28 cellular contexts compared by ENCODE assay signal in genomic region chr1:186424539-186424938, GRCh38. TPM values are rescaled to one million over a fixed set of nuclear protein-coding genes. Genes with fewer than 3 reads are reported as not detected.
A peak's percentile ranks its signal among the peaks of the same experiment; 100 is the strongest.
DNase-seq lines count a peak whose midpoint lies in the region; ATAC-seq, FAIRE-seq and TF ChIP-seq lines count a peak whose summit lies in the region.
"Had no signal": no experiment of that assay in that cellular context is flagged by ENCODE, and none has a peak within 500 bp of the region (broad histone marks: within the 10 kb centered on the region; RNA-seq: fewer than 3 reads in every experiment).

No MANE protein-coding gene starts in this region.

- peaks cover 0 to 10% of the 10 kb centered on the region in 2 donors for H3K4me1 ChIP-seq in right atrium auricular region
- H3K4me1 ChIP-seq in heart right ventricle = peaks cover 0 to 8% (median 0%) of the 10 kb centered on the region in 9 donors
- no peaks in the 10 kb centered on the region for H3K4me1 ChIP-seq in small intestine (ENCODE audit: control insufficient read depth in 2 of 2, insufficient read depth in 1 of 2, low read depth in 1 of 2, low read length in 1 of 2)
- H3K4me1 ChIP-seq: BLaER1, pancreas had no signal

- H3K27me3 ChIP-seq in right atrium auricular region = no peaks in the 10 kb centered on the region
- no peaks in the 10 kb centered on the region for H3K27me3 ChIP-seq in heart right ventricle
- no peaks in the 10 kb centered on the region for H3K27me3 ChIP-seq in small intestine (ENCODE audit: control insufficient read depth in 2 of 2, insufficient read depth in 2 of 2, low read length in 2 of 2)
- H3K27me3 ChIP-seq: BLaER1, pancreas had no signal

- no peak overlapping the region for H3K4me3 ChIP-seq in right atrium auricular region
- H3K4me3 ChIP-seq in heart right ventricle = no peak overlapping the region
- no peak overlapping the region for H3K4me3 ChIP-seq in small intestine (ENCODE audit: low read depth in 1 of 2, low read length in 2 of 2)
- H3K4me3 ChIP-seq in lower leg skin (ENCODE audit: low read depth, poor library complexity, severe bottlenecking) = no peak overlapping the region
- H3K4me3 ChIP-seq: BLaER1, pancreas had no signal

- intact Hi-C loops in Right ventricle myocardium inferior (cut with DNase I) = no loop called here
- intact Hi-C loops in heart right ventricle (cut with DNase I) = no loop called here
- intact Hi-C loops in lower leg skin (cut with DNase I; ENCODE audit: low total_unique reads) = no loop called here

- DNase-seq in Right ventricle myocardium inferior (ENCODE audit: missing footprints) = no peak
- DNase-seq in right atrium auricular region (ENCODE audit: low spot score) = no peak
- peak; percentile 48 for DNase-seq in amniotic epithelial cell (ENCODE audit: low read depth)
- DNase-seq in heart right ventricle = peak in 1 of 2 donors; percentile 20
- peak; percentile 5 for DNase-seq in small intestine
- no peak for DNase-seq in NCI-H1105 (lab: John Stamatoyannopoulos, UW)
- DNase-seq in lower leg skin (ENCODE audit: low spot score in 2 of 2) = no peak
- DNase-seq: activated CD4-positive, alpha-beta T cell treated with anti-CD3 and anti-CD28 coated beads for 4 hours; activated naive CD4-positive, alpha-beta T cell treated with anti-CD3 and anti-CD28 coated beads, Interleukin-2, amount 10 ng/mL, durations not matched to agents 7 days and 5 days; activated T-cell treated with anti-CD3 and anti-CD28 coated beads, Interleukin-2, amount 50 U/mL, for 72 hours; anterior cingulate cortex; central memory CD4-positive, alpha-beta T cell; kidney glomerular epithelial cell; NCI-H1436 treated with DMSO at 0.1 percent for 48 hours; NCI-H526; pancreas; T-cell had no signal

- no peak for FAIRE-seq in small intestine (lab: Jason Lieb, UNC)
- FAIRE-seq: frontal cortex, GM18507, H54, pancreas had no signal

- ATAC-seq in Right ventricle myocardium inferior = peak; percentile 48
- ATAC-seq in heart right ventricle = peak in 7 of 8 donors; percentile 25 to 82 (median 47)
- no peak for ATAC-seq in HG02970 (IDR thresholded peaks at IDR 0.05; ENCODE audit: low FRiP score, unreplicated experiment)
- ATAC-seq: activated T-cell treated with anti-CD3 and anti-CD28 coated beads, Interleukin-2, amount 50 U/mL, for 72 hours; natural killer cell treated with Interleukin-12 subunit alpha and Interleukin-12 subunit beta and Interleukin-15 and Interleukin-18, amount 100 ng/mL, for 72 hours; pancreas; sciatic nerve; T-cell had no signal

- no peak for TF ChIP-seq POLR2A in lower leg skin (IDR thresholded peaks at IDR 0.05)

- H3K36me3 ChIP-seq in right atrium auricular region (peaks cover under 1% of the 10 kb centered on the region), heart right ventricle (peaks cover 0 to 43% (median 4%) of the 10 kb centered on the region in 9 donors), small intestine (ENCODE audit: control insufficient read depth in 2 of 2, insufficient read depth in 2 of 2, low read length in 2 of 2) (no peaks in the 10 kb centered on the region)

- no peak for TF ChIP-seq CTCF in right atrium auricular region (IDR thresholded peaks at IDR 0.05)
- no peak for TF ChIP-seq CTCF in heart right ventricle (IDR thresholded peaks at IDR 0.05)
- TF ChIP-seq CTCF in lower leg skin (IDR thresholded peaks at IDR 0.05) = no peak

- H3K27ac ChIP-seq in right atrium auricular region (peak overlapping the region in 1 of 2 donors; percentile 51), heart right ventricle (no peak overlapping the region), small intestine (ENCODE audit: low read depth in 1 of 2, low read length in 1 of 2) (no peak overlapping the region)
- H3K27ac ChIP-seq: BLaER1, HL-60, pancreas had no signal

- no peaks in the 10 kb centered on the region for H3K9me3 ChIP-seq in right atrium auricular region
- H3K9me3 ChIP-seq in heart right ventricle = peaks cover 0 to 11% (median 0%) of the 10 kb centered on the region in 11 donors
- H3K9me3 ChIP-seq in small intestine (ENCODE audit: control insufficient read depth, low read depth) = no peaks in the 10 kb centered on the region
- H3K9me3 ChIP-seq: BLaER1, pancreas had no signal

- 21 to 27% methylated on average over 2 of the region's 2 CpGs for WGBS in heart right ventricle, 2 donors
- 57 to 63% (median 57%) methylated on average over 2 of the region's 2 CpGs for WGBS in small intestine, 3 donors
- 64 to 69% methylated on average over 2 of the region's 2 CpGs for WGBS in lower leg skin, 2 donors

RNA-seq across cellular contexts. Expression of gene PDC, which starts 36.4 kb away (rescaled TPM):
- total RNA-seq in Right ventricle myocardium inferior = not detected
- total RNA-seq in right atrium auricular region = not detected
- not detected for total RNA-seq in heart right ventricle
- not detected for polyA plus RNA-seq in heart right ventricle
- polyA plus RNA-seq in small intestine = not detected
- total RNA-seq in lower leg skin = not detected
- total RNA-seq: activated T-cell treated with anti-CD3 and anti-CD28 coated beads, Interleukin-2, amount 50 U/mL, for 72 hours; frontal cortex; MCF 10A; natural killer cell treated with Interleukin-12 subunit alpha and Interleukin-12 subunit beta and Interleukin-15 and Interleukin-18, amount 100 ng/mL, for 72 hours; pancreas; sciatic nerve; subcutaneous adipose tissue; T-cell; ureter had no signal
- polyA plus RNA-seq: pancreas had no signal

RNA-seq across cellular contexts. Expression of gene ODR4, which starts 48.9 kb away (rescaled TPM):
- total RNA-seq in Right ventricle myocardium inferior = 9.0 TPM
- 10 to 100 TPM; 10.2 to 12.1 TPM for total RNA-seq in right atrium auricular region
- 10 to 100 TPM in 9 of 10 donors, 1 to 10 TPM in 1; 9.8 to 15.9 (median 11.1) TPM for total RNA-seq in heart right ventricle
- 10 to 100 TPM in 1 of 2 donors, 1 to 10 TPM in 1; 9.4 to 19.0 TPM for polyA plus RNA-seq in heart right ventricle
- polyA plus RNA-seq in small intestine = 10 to 100 TPM in 2 of 3 donors, 1 to 10 TPM in 1; 6.5 to 12.4 (median 11.6) TPM
- total RNA-seq in lower leg skin = 10 to 100 TPM; 12.7 to 34.0 (median 17.6) TPM

RNA-seq across cellular contexts. Expression of gene TPR, which starts 49.5 kb away (rescaled TPM):
- total RNA-seq in Right ventricle myocardium inferior = 41.1 TPM
- 10 to 100 TPM; 36.3 to 56.1 TPM for total RNA-seq in right atrium auricular region
- total RNA-seq in heart right ventricle = 10 to 100 TPM; 51.3 to 80.4 (median 65.8) TPM
- 10 to 100 TPM; 15.2 to 20.5 TPM for polyA plus RNA-seq in heart right ventricle
- 10 to 100 TPM; 11.3 to 32.7 (median 24.8) TPM for polyA plus RNA-seq in small intestine
- 10 to 100 TPM; 70.9 to 94.7 (median 75.4) TPM for total RNA-seq in lower leg skin

Comparison
In these comparisons a context has a peak if more than half of its experiments do, and no peak if none do; other contexts are left out.
1. DNase-seq: peak in amniotic epithelial cell (single experiment) and small intestine (single experiment); none in Right ventricle myocardium inferior (single experiment), right atrium auricular region (single experiment), NCI-H1105 (single experiment) and lower leg skin (0 of 2).